ENCODE assay signal across 8 cellular contexts in the genomic region with DNA sequence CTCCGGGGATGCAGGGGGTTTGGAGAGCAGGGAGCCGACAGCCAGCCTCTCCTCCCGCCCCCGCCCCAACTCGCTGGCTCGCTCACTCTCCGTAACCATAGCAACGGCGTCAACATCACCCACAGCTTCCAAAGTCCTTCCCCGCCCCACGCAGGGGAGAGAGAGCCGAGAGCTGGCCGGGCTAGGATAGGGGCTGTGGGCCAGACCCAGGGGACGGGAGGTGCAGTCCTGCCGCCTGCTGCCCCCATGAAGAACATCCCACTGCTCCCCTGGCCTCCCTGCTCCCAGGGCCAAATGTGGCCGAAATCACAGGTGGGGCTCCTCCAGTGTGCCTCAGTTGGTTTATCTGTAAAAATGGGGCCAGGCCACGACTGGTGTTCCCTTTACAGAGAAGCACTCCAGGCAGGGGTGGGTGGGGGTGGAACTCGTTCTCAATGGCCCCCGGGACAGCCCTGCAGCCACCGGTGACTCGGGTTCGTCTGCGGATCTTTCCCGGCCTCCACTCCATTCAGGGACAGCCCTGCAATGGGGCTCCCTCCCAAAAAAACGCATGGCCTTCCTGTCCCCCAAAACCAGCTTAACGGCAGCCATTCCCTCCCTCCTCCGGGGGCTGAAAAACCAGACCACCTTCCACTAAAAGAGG. TPM values are rescaled to one million over a fixed set of nuclear protein-coding genes. Genes with fewer than 3 reads are reported as not detected.
A peak's percentile ranks its signal among the peaks of the same experiment; 100 is the strongest.
DNase-seq lines count a peak whose midpoint lies in the region; ATAC-seq and TF ChIP-seq lines count a peak whose summit lies in the region.

No MANE protein-coding gene starts in this region.

- H3K27ac ChIP-seq in right atrium auricular region (peak overlapping the region in 1 of 2 donors; percentile 47), RWPE2 (ENCODE audit: poor library complexity, severe bottlenecking) (peak overlapping the region; percentile 82), mammary epithelial cell (ENCODE audit: insufficient read depth, low read depth, low read length) (peak overlapping the region; percentile 72), layer of hippocampus (ENCODE audit: low read depth, low read length) (peak overlapping the region; percentile 71), temporal lobe (ENCODE audit: low read depth, low read length) (peak overlapping the region; percentile 9)

- H3K9me3 ChIP-seq in right atrium auricular region (no peaks in the 10 kb centered on the region), RWPE2 (ENCODE audit: severe bottlenecking) (no peaks in the 10 kb centered on the region), mammary epithelial cell (replicated peaks; ENCODE audit: insufficient read depth, low read length) (no peaks in the 10 kb centered on the region)

- dilution Hi-C loops in mammary epithelial cell (cut with HindIII; ENCODE audit: low sequenced_read_pairs), result no loop called here

- H4K20me1 ChIP-seq in mammary epithelial cell (ENCODE audit: insufficient read depth, low read length), result peaks cover 7% of the 10 kb centered on the region

- H3K36me3 ChIP-seq in right atrium auricular region, result no peaks in the 10 kb centered on the region
- no peaks in the 10 kb centered on the region for H3K36me3 ChIP-seq in RWPE2 (ENCODE audit: low read depth)
- H3K36me3 ChIP-seq in mammary epithelial cell (ENCODE audit: insufficient read depth, low read length), result no peaks in the 10 kb centered on the region

- in situ Hi-C loops in mammary epithelial cell (cut with MboI; ENCODE audit: low sequenced_read_pairs in 2 of 2), result no loop called here

- H3K4me1 ChIP-seq in right atrium auricular region (peaks cover 0 to 82% of the 10 kb centered on the region in 2 donors), RWPE2 (ENCODE audit: insufficient read depth, poor library complexity, severe bottlenecking) (peaks cover 35% of the 10 kb centered on the region), mammary epithelial cell (ENCODE audit: insufficient read depth, low read length) (peaks cover 67% of the 10 kb centered on the region)

- no peak overlapping the region for H2AFZ ChIP-seq in mammary epithelial cell (ENCODE audit: low read depth, low read length)

- intact Hi-C loops in Right ventricle myocardium superior (cut with DNase I), result no loop called here
- intact Hi-C loops in mammary epithelial cell (cut with micrococcal nuclease), result no loop called here
- intact Hi-C loops in posterior vena cava (cut with DNase I), result no loop called here

- TF ChIP-seq CTCF in right atrium auricular region (IDR thresholded peaks at IDR 0.05) (no peak), RWPE2 (IDR thresholded peaks at IDR 0.05; ENCODE audit: poor library complexity, severe bottlenecking) (no peak), mammary epithelial cell (conservative IDR thresholded peaks at IDR 0.05 in 1 of 2, IDR thresholded peaks at IDR 0.05 in 1 of 2; ENCODE audit: extremely low read depth in 1 of 2, insufficient read depth in 1 of 2, low read depth in 1 of 2, low read length in 2 of 2) (no peak)

- peak overlapping the region; percentile 96 for H3K4me2 ChIP-seq in mammary epithelial cell (ENCODE audit: insufficient read depth, low read depth, low read length)

- no peak overlapping the region for H3K4me3 ChIP-seq in right atrium auricular region
- H3K4me3 ChIP-seq in RWPE2 (ENCODE audit: severe bottlenecking), result peak overlapping the region; percentile 61
- peak overlapping the region; percentile 67 to 99 (median 97) for H3K4me3 ChIP-seq in mammary epithelial cell (replicated peaks in 1 of 3; ENCODE audit: insufficient read depth in 1 of 3, low read depth in 2 of 3, low read length in 3 of 3)

- peak overlapping the region; percentile 81 for H3K9ac ChIP-seq in mammary epithelial cell (ENCODE audit: insufficient read depth, low read length)

- WGBS in mammary epithelial cell (ENCODE audit: low coverage, missing lambda C conversion rate), result 6% methylated on average over 6 of the region's 27 CpGs

- ATAC-seq in Right ventricle myocardium superior (ENCODE audit: poor library complexity) (no peak), RWPE2 (ENCODE audit: low read depth) (no peak), HG02588 (IDR thresholded peaks at IDR 0.05; ENCODE audit: unreplicated experiment) (no peak)

- CTCF ChIA-PET in mammary epithelial cell (lab: Charles Lee; ENCODE audit: low non-redundant PET), result no interaction called here

- no peaks in the 10 kb centered on the region for H3K27me3 ChIP-seq in right atrium auricular region
- H3K27me3 ChIP-seq in RWPE2 (ENCODE audit: insufficient read depth, poor library complexity, severe bottlenecking), result no peaks in the 10 kb centered on the region
- H3K27me3 ChIP-seq in mammary epithelial cell (ENCODE audit: insufficient read depth, low read length), result no peaks in the 10 kb centered on the region
- H3K27me3 ChIP-seq in layer of hippocampus (ENCODE audit: control insufficient read depth, insufficient read depth, low read length), result no peaks in the 10 kb centered on the region

- BruUV-seq in mammary epithelial cell (replicated peaks; lab: Mats Ljungman, UMichigan), result no TSS peak

- peaks cover 77% of the 10 kb centered on the region for H3K79me2 ChIP-seq in mammary epithelial cell (ENCODE audit: insufficient read depth, low read length)

- DNase-seq in Right ventricle myocardium superior (peak; percentile 71), right atrium auricular region (ENCODE audit: low spot score) (no peak), RWPE2 (ENCODE audit: low spot score) (no peak), mammary epithelial cell (no peak), posterior vena cava (ENCODE audit: low spot score) (no peak)

RNA-seq across cellular contexts. Expression of a gene that starts 3.1 kb away (rescaled TPM):
- 6.2 TPM for total RNA-seq in Right ventricle myocardium superior
- 1 to 10 TPM; 4.4 to 5.6 TPM for total RNA-seq in right atrium auricular region
- total RNA-seq in mammary epithelial cell, result 10 to 100 TPM; 13.7 to 56.2 TPM
- polyA plus RNA-seq in mammary epithelial cell, result 11.9 TPM
- 11.0 TPM for polyA minus RNA-seq in mammary epithelial cell
- total RNA-seq in temporal lobe, result 3.4 TPM
- total RNA-seq in posterior vena cava, result 10 to 100 TPM in 1 of 2 donors, 1 to 10 TPM in 1; 9.4 to 16.2 TPM

RNA-seq across cellular contexts. Expression of a gene that starts 12.0 kb away (rescaled TPM):
- total RNA-seq in Right ventricle myocardium superior, result 13.6 TPM
- 10 to 100 TPM in 1 of 2 donors, 1 to 10 TPM in 1; 9.6 to 12.1 TPM for total RNA-seq in right atrium auricular region
- total RNA-seq in mammary epithelial cell, result 10 to 100 TPM; 11.3 to 41.0 TPM
- polyA plus RNA-seq in mammary epithelial cell, result 22.4 TPM
- polyA minus RNA-seq in mammary epithelial cell, result 29.8 TPM
- total RNA-seq in temporal lobe, result 9.6 TPM
- 10 to 100 TPM; 22.8 to 27.4 TPM for total RNA-seq in posterior vena cava

RNA-seq across cellular contexts. Expression of a gene that starts 25.0 kb away (rescaled TPM):
- total RNA-seq in Right ventricle myocardium superior (55.7 TPM), right atrium auricular region (10 to 100 TPM; 92.6 to 99.5 TPM), mammary epithelial cell (10 to 100 TPM; 46.2 to 61.5 TPM), temporal lobe (22.6 TPM), posterior vena cava (10 to 100 TPM; 49.9 to 51.4 TPM)
- 56.8 TPM for polyA plus RNA-seq in mammary epithelial cell
- polyA minus RNA-seq in mammary epithelial cell, result 7.2 TPM

RNA-seq across cellular contexts. Expression of a gene that starts 44.9 kb away (rescaled TPM):
- total RNA-seq in Right ventricle myocardium superior (2.1 TPM), right atrium auricular region (1 to 10 TPM; 1.7 to 4.0 TPM), mammary epithelial cell (1 to 10 TPM; 3.5 to 7.3 TPM), temporal lobe (0.74 TPM), posterior vena cava (1 to 10 TPM; 3.0 to 3.6 TPM)
- 1.7 TPM for polyA plus RNA-seq in mammary epithelial cell
- polyA minus RNA-seq in mammary epithelial cell, result not detected

RNA-seq across cellular contexts. Expression of a gene that starts 44.9 kb away (rescaled TPM):
- total RNA-seq in Right ventricle myocardium superior, result 16.2 TPM
- 10 to 100 TPM; 35.0 to 42.1 TPM for total RNA-seq in right atrium auricular region
- total RNA-seq in mammary epithelial cell, result 10 to 100 TPM; 70.2 to 76.5 TPM
- 31.7 TPM for polyA plus RNA-seq in mammary epithelial cell
- 38.7 TPM for polyA minus RNA-seq in mammary epithelial cell
- 22.1 TPM for total RNA-seq in temporal lobe
- total RNA-seq in posterior vena cava, result 10 to 100 TPM; 35.6 to 36.6 TPM

Comparison
In these comparisons a context has a peak if more than half of its experiments do, and no peak if none do; other contexts are left out.
1. H3K4me3 ChIP-seq: peak in RWPE2 (single experiment) and mammary epithelial cell (3 of 3); none in right atrium auricular region (0 of 2).